10 cellular contexts compared by ENCODE assay signal in genomic region chr4:168796362-168797106, GRCh38.
A peak's percentile ranks its signal among the peaks of the same experiment; 100 is the strongest.
DNase-seq lines count a peak whose midpoint lies in the region; ATAC-seq and TF ChIP-seq lines count a peak whose summit lies in the region.
"Had no signal": no experiment of that assay in that cellular context is flagged by ENCODE, and none has a peak within 500 bp of the region (broad histone marks: within the 10 kb centered on the region; RNA-seq: fewer than 3 reads in every experiment).

No MANE protein-coding gene starts in this region.

- no peak overlapping the region for H3K4me3 ChIP-seq in choroid plexus epithelial cell (ENCODE audit: low read depth, low read length)
- H3K4me3 ChIP-seq in right lobe of liver: no peak overlapping the region

- peak overlapping the region in 1 of 3 donors; percentile 36 for H3K27ac ChIP-seq in right lobe of liver

- peaks cover 5% of the 10 kb centered on the region for H3K27me3 Mint-ChIP-seq in activated CD8-positive, alpha-beta memory T cell treated with anti-CD3 and anti-CD28 coated beads, Interleukin-2, amount 10 ng/mL, durations not matched to agents 7 days and 5 days

- no peaks in the 10 kb centered on the region for H3K4me1 Mint-ChIP-seq in activated CD8-positive, alpha-beta memory T cell treated with anti-CD3 and anti-CD28 coated beads, Interleukin-2, amount 10 ng/mL, durations not matched to agents 7 days and 5 days

- CTCF ChIA-PET in activated CD8-positive, alpha-beta memory T cell treated with anti-CD3 and anti-CD28 coated beads, Interleukin-2, amount 10 ng/mL, durations not matched to agents 7 days and 5 days (lab: Charles Lee): no interaction called here

- H3K27me3 ChIP-seq in right lobe of liver: no peaks in the 10 kb centered on the region

- H3K27ac Mint-ChIP-seq in activated CD8-positive, alpha-beta memory T cell treated with anti-CD3 and anti-CD28 coated beads, Interleukin-2, amount 10 ng/mL, durations not matched to agents 7 days and 5 days: no peak overlapping the region

- TF ChIP-seq CTCF in choroid plexus epithelial cell (conservative IDR thresholded peaks at IDR 0.05; ENCODE audit: low read depth, low read length) (no peak), right lobe of liver (IDR thresholded peaks at IDR 0.05) (no peak)

- 41% methylated on average over 5 of the region's 5 CpGs for WGBS in right lobe of liver (ENCODE audit: insufficient coverage, low coverage, low lambda C conversion rate, missing lambda C conversion rate)

- no peak for DNase-seq in Right ventricle myocardium inferior (ENCODE audit: missing footprints)
- DNase-seq in cardiac septum (ENCODE audit: low spot score): no peak
- peak; percentile 91 for DNase-seq in choroid plexus epithelial cell (ENCODE audit: low read depth)
- peak in 2 of 3 donors; percentile 46 to 51 for DNase-seq in right lobe of liver
- DNase-seq in NCI-H510A (lab: John Stamatoyannopoulos, UW): no peak
- no peak for DNase-seq in activated CD8-positive, alpha-beta memory T cell treated with anti-CD3 and anti-CD28 coated beads, Interleukin-2, amount 10 ng/mL, durations not matched to agents 7 days and 5 days
- no peak for DNase-seq in RPMI8226
- DNase-seq: activated effector memory CD4-positive, alpha-beta T cell treated with anti-CD3 and anti-CD28 coated beads, Interleukin-2, amount 50 U/mL, for 16 hours; NCI-H2107 had no signal

- H3K9me3 Mint-ChIP-seq in activated CD8-positive, alpha-beta memory T cell treated with anti-CD3 and anti-CD28 coated beads, Interleukin-2, amount 10 ng/mL, durations not matched to agents 7 days and 5 days (ENCODE audit: low read depth): no peaks in the 10 kb centered on the region

- no peak for TF ChIP-seq POLR2A in right lobe of liver (IDR thresholded peaks at IDR 0.05)

- intact Hi-C loops in Right ventricle myocardium inferior (cut with DNase I) (no loop called here), cardiac septum (cut with DNase I) (no loop called here), right lobe of liver (cut with DNase I) (no loop called here)

- no peaks in the 10 kb centered on the region for H3K36me3 ChIP-seq in right lobe of liver

- no peaks in the 10 kb centered on the region for H3K36me3 Mint-ChIP-seq in activated CD8-positive, alpha-beta memory T cell treated with anti-CD3 and anti-CD28 coated beads, Interleukin-2, amount 10 ng/mL, durations not matched to agents 7 days and 5 days

- no peak overlapping the region for H3K4me3 Mint-ChIP-seq in activated CD8-positive, alpha-beta memory T cell treated with anti-CD3 and anti-CD28 coated beads, Interleukin-2, amount 10 ng/mL, durations not matched to agents 7 days and 5 days

- no peaks in the 10 kb centered on the region for H3K9me3 ChIP-seq in right lobe of liver

- H3K4me1 ChIP-seq in right lobe of liver: no peaks in the 10 kb centered on the region

- peak; percentile 79 for ATAC-seq in Right ventricle myocardium inferior
- ATAC-seq in right lobe of liver: peak; percentile 21 to 94 (median 66)
- ATAC-seq in GM21529 (IDR thresholded peaks at IDR 0.05; ENCODE audit: unreplicated experiment): no peak
- ATAC-seq in activated CD8-positive, alpha-beta memory T cell treated with anti-CD3 and anti-CD28 coated beads, Interleukin-2, amount 10 ng/mL, durations not matched to agents 7 days and 5 days: no peak

Comparison
In these comparisons a context has a peak if more than half of its experiments do, and no peak if none do; other contexts are left out.
1. ATAC-seq: peak in Right ventricle myocardium inferior (single experiment) and right lobe of liver (4 of 4); none in GM21529 (single experiment) and activated CD8-positive, alpha-beta memory T cell treated with anti-CD3 and anti-CD28 coated beads, Interleukin-2, amount 10 ng/mL, durations not matched to agents 7 days and 5 days (single experiment).
2. DNase-seq: peak in choroid plexus epithelial cell (single experiment) and right lobe of liver (2 of 3); none in Right ventricle myocardium inferior (single experiment), cardiac septum (single experiment), NCI-H510A (single experiment), activated CD8-positive, alpha-beta memory T cell treated with anti-CD3 and anti-CD28 coated beads, Interleukin-2, amount 10 ng/mL, durations not matched to agents 7 days and 5 days (single experiment) and RPMI8226 (single experiment).